Comparison of ENCODE assay signal across 2 cellular contexts in genomic region chr4:725368-726234, GRCh38.
TF ChIP-seq lines count a peak whose summit lies in the region.

No MANE protein-coding gene starts in this region.

TF ChIP-seq in H1, 55 proteins besides CTCF, POLR2A, EP300 and RAD21:
- no peak for TF ChIP-seq BRCA1 (IDR thresholded peaks at IDR 0.05; ENCODE audit: low read depth, low read length)
- TF ChIP-seq YY1 (IDR thresholded peaks at IDR 0.05; ENCODE audit: low read depth, low read length): 0 out of 2 replicates have a peak, but pooled peaks have one; percentile 10

TF ChIP-seq in neural cell, 6 proteins besides CTCF, POLR2A, EP300 and RAD21:
- TF ChIP-seq SMC3 (conservative IDR thresholded peaks at IDR 0.05; ENCODE audit: poor library complexity): no peak
- TF ChIP-seq REST (IDR thresholded peaks at IDR 0.05; ENCODE audit: borderline replicate concordance): no peak
- TF ChIP-seq EZH2 (IDR thresholded peaks at IDR 0.05; ENCODE audit: borderline replicate concordance, insufficient read depth, low read length, poor library complexity, severe bottlenecking): no peak
- no peak for TF ChIP-seq MXI1 (conservative IDR thresholded peaks at IDR 0.05; ENCODE audit: poor library complexity, severe bottlenecking)
- TF ChIP-seq TAF1 (IDR thresholded peaks at IDR 0.05; ENCODE audit: low read depth): no peak
- TF ChIP-seq POLR2AphosphoS5 (IDR thresholded peaks at IDR 0.05): no peak
